15 cellular contexts compared by ENCODE assay signal in genomic region chr14:53325176-53325806, GRCh38.
A peak's percentile ranks its signal among the peaks of the same experiment; 100 is the strongest.
DNase-seq lines count a peak whose midpoint lies in the region; ATAC-seq and TF ChIP-seq lines count a peak whose summit lies in the region.
"Had no signal": no experiment of that assay in that cellular context is flagged by ENCODE, and none has a peak within 500 bp of the region (broad histone marks: within the 10 kb centered on the region; RNA-seq: fewer than 3 reads in every experiment).

No MANE protein-coding gene starts in this region.

- POLR2A ChIA-PET in activated CD8-positive, alpha-beta T cell treated with anti-CD3 and anti-CD28 coated beads, Interleukin-2, amount 10 ng/mL, durations not matched to agents 7 days and 5 days (lab: Charles Lee) = no interaction called here
- POLR2A ChIA-PET in activated CD4-positive, alpha-beta T cell treated with anti-CD3 and anti-CD28 coated beads, Interleukin-2, amount 10 ng/mL, durations not matched to agents 7 days and 5 days (lab: Charles Lee) = interaction anchor here (0.7 kb wide), 1 partner anchor 436 kb away, joined by 5 read pairs; no protein-coding TSS in a partner anchor

- H3K27ac ChIP-seq in DND-41 (ENCODE audit: low read length) = 0 out of 2 replicates have a peak overlapping the region, but pooled peaks have one; percentile 34
- H3K27ac ChIP-seq: tibial artery had no signal

- peaks cover 3% of the 10 kb centered on the region for H3K27me3 Mint-ChIP-seq in activated CD8-positive, alpha-beta T cell treated with anti-CD3 and anti-CD28 coated beads, Interleukin-2, amount 10 ng/mL, durations not matched to agents 7 days and 5 days (ENCODE audit: low read depth)
- peaks cover 2% of the 10 kb centered on the region for H3K27me3 Mint-ChIP-seq in activated CD4-positive, alpha-beta T cell treated with anti-CD3 and anti-CD28 coated beads, Interleukin-2, amount 10 ng/mL, durations not matched to agents 7 days and 5 days

- peaks cover 4% of the 10 kb centered on the region; the same call in 1 of the 2 replicates for H3K79me2 ChIP-seq in DND-41 (ENCODE audit: insufficient read depth, low read length)

- H3K36me3 ChIP-seq in DND-41 (ENCODE audit: insufficient read depth, low read length) (peaks cover 28% of the 10 kb centered on the region), kidney epithelial cell (ENCODE audit: control insufficient read depth, insufficient read depth, low read length) (no peaks in the 10 kb centered on the region)
- H3K36me3 ChIP-seq: tibial artery had no signal

- no peak for DNase-seq in DND-41
- DNase-seq in activated CD8-positive, alpha-beta T cell treated with anti-CD3 and anti-CD28 coated beads, Interleukin-2, amount 10 ng/mL, durations not matched to agents 7 days and 5 days = no peak
- no peak for DNase-seq in kidney epithelial cell (ENCODE audit: low read depth)
- no peak for DNase-seq in activated CD4-positive, alpha-beta T cell treated with anti-CD3 and anti-CD28 coated beads, Interleukin-2, amount 10 ng/mL, durations not matched to agents 7 days and 5 days
- DNase-seq in MV-4-11 (lab: John Stamatoyannopoulos, UW) = no peak
- DNase-seq: DMS53; NCI-H2029; stimulated activated CD4-positive, alpha-beta T cell treated with anti-CD3 and anti-CD28 coated beads, Interleukin-2, amount 100 ng/mL, for 24 hours; T-helper 1 cell; tibial artery had no signal

- peaks cover 13% of the 10 kb centered on the region for H3K4me1 ChIP-seq in DND-41 (ENCODE audit: insufficient read depth, low read length)

- H3K9ac ChIP-seq in DND-41 (ENCODE audit: low read depth, low read length) = no peak overlapping the region

- peak; percentile 73 for TF ChIP-seq CTCF in DND-41 (IDR thresholded peaks at IDR 0.05; ENCODE audit: borderline replicate concordance, extremely low read depth, low read length, poor library complexity, severe bottlenecking)
- peak; percentile 55 for TF ChIP-seq CTCF in kidney epithelial cell (IDR thresholded peaks at IDR 0.05; ENCODE audit: insufficient read depth, low read length, poor library complexity, severe bottlenecking)

- H3K4me2 ChIP-seq in DND-41 (ENCODE audit: insufficient read depth, low read length) = no peak overlapping the region

- H3K9me3 Mint-ChIP-seq in activated CD8-positive, alpha-beta T cell treated with anti-CD3 and anti-CD28 coated beads, Interleukin-2, amount 10 ng/mL, durations not matched to agents 7 days and 5 days (ENCODE audit: insufficient read depth) = no peaks in the 10 kb centered on the region
- peaks cover 2% of the 10 kb centered on the region for H3K9me3 Mint-ChIP-seq in activated CD4-positive, alpha-beta T cell treated with anti-CD3 and anti-CD28 coated beads, Interleukin-2, amount 10 ng/mL, durations not matched to agents 7 days and 5 days

- no peak overlapping the region for H3K4me3 ChIP-seq in DND-41 (ENCODE audit: low read depth in 1 of 2, low read length in 2 of 2)
- no peak overlapping the region for H3K4me3 ChIP-seq in kidney epithelial cell (ENCODE audit: low read depth, low read length)
- H3K4me3 ChIP-seq: tibial artery had no signal

- H3K36me3 Mint-ChIP-seq in activated CD8-positive, alpha-beta T cell treated with anti-CD3 and anti-CD28 coated beads, Interleukin-2, amount 10 ng/mL, durations not matched to agents 7 days and 5 days (ENCODE audit: low read depth) = no peaks in the 10 kb centered on the region
- no peaks in the 10 kb centered on the region for H3K36me3 Mint-ChIP-seq in activated CD4-positive, alpha-beta T cell treated with anti-CD3 and anti-CD28 coated beads, Interleukin-2, amount 10 ng/mL, durations not matched to agents 7 days and 5 days (ENCODE audit: low read depth)
- H3K36me3 Mint-ChIP-seq: mesothelial cell of epicardium had no signal

- no peaks in the 10 kb centered on the region for H4K20me1 ChIP-seq in DND-41 (ENCODE audit: insufficient read depth, low read length)

- H3K27me3 ChIP-seq in DND-41 (ENCODE audit: insufficient read depth, low read length, poor library complexity) = no peaks in the 10 kb centered on the region
- no peaks in the 10 kb centered on the region for H3K27me3 ChIP-seq in kidney epithelial cell (ENCODE audit: control insufficient read depth, insufficient read depth, low read length)
- H3K27me3 ChIP-seq: tibial artery had no signal

- CTCF ChIA-PET in activated CD8-positive, alpha-beta T cell treated with anti-CD3 and anti-CD28 coated beads, Interleukin-2, amount 10 ng/mL, durations not matched to agents 7 days and 5 days (lab: Charles Lee) = interaction anchor here (0.8 to 1.8 kb wide), 8 partner anchors 9 to 1023 kb away, joined by 3 to 7 read pairs (median 4); no protein-coding TSS in a partner anchor
- CTCF ChIA-PET in activated CD4-positive, alpha-beta T cell treated with anti-CD3 and anti-CD28 coated beads, Interleukin-2, amount 10 ng/mL, durations not matched to agents 7 days and 5 days (lab: Charles Lee) = no interaction called here

- ATAC-seq in DND-41 (ENCODE audit: insufficient read depth, low read depth) (peak; percentile 89), GM18907 (IDR thresholded peaks at IDR 0.05; ENCODE audit: unreplicated experiment) (no peak), HG03175 (IDR thresholded peaks at IDR 0.05; ENCODE audit: unreplicated experiment) (no peak)
- ATAC-seq in activated CD8-positive, alpha-beta T cell treated with anti-CD3 and anti-CD28 coated beads, Interleukin-2, amount 10 ng/mL, durations not matched to agents 7 days and 5 days = peak; percentile 15

- no peak for TF ChIP-seq EP300 in Ishikawa (IDR thresholded peaks at IDR 0.05; ENCODE audit: borderline replicate concordance)

- H2AFZ ChIP-seq in DND-41 (ENCODE audit: low read depth, low read length) = no peak overlapping the region

- TF ChIP-seq RAD21 in Ishikawa (IDR thresholded peaks at IDR 0.05; ENCODE audit: low read depth) = 0 out of 2 replicates have a peak, but pooled peaks have one; percentile 10

- no peak overlapping the region for H3K4me3 Mint-ChIP-seq in activated CD8-positive, alpha-beta T cell treated with anti-CD3 and anti-CD28 coated beads, Interleukin-2, amount 10 ng/mL, durations not matched to agents 7 days and 5 days
- H3K4me3 Mint-ChIP-seq in activated CD4-positive, alpha-beta T cell treated with anti-CD3 and anti-CD28 coated beads, Interleukin-2, amount 10 ng/mL, durations not matched to agents 7 days and 5 days = no peak overlapping the region
- H3K4me3 Mint-ChIP-seq: activated T-helper 1 cell treated with anti-CD3 and anti-CD28 coated beads, Interleukin-12 subunit alpha, Interleukin-12 subunit beta, Interleukin-2, Interleukin-4 antibody, amounts not matched to agents 30 ng/mL and 10 ng/mL and 1 ng/mL, durations not matched to agents 14 hours and 24 hours and 36 hours; mesothelial cell of epicardium had no signal

- no peaks in the 10 kb centered on the region for H3K9me3 ChIP-seq in DND-41 (ENCODE audit: insufficient read depth, low read length, severe bottlenecking)
- H3K9me3 ChIP-seq: tibial artery had no signal

- H3K27ac Mint-ChIP-seq in activated CD8-positive, alpha-beta T cell treated with anti-CD3 and anti-CD28 coated beads, Interleukin-2, amount 10 ng/mL, durations not matched to agents 7 days and 5 days = no peak overlapping the region
- H3K27ac Mint-ChIP-seq in activated CD4-positive, alpha-beta T cell treated with anti-CD3 and anti-CD28 coated beads, Interleukin-2, amount 10 ng/mL, durations not matched to agents 7 days and 5 days = no peak overlapping the region
- H3K27ac Mint-ChIP-seq: activated T-helper 1 cell treated with anti-CD3 and anti-CD28 coated beads, Interleukin-12 subunit alpha, Interleukin-12 subunit beta, Interleukin-2, Interleukin-4 antibody, amounts not matched to agents 30 ng/mL and 10 ng/mL and 1 ng/mL, durations not matched to agents 14 hours and 24 hours and 36 hours; mesothelial cell of epicardium had no signal

- H3K4me1 Mint-ChIP-seq in activated CD8-positive, alpha-beta T cell treated with anti-CD3 and anti-CD28 coated beads, Interleukin-2, amount 10 ng/mL, durations not matched to agents 7 days and 5 days (ENCODE audit: low read depth) = no peaks in the 10 kb centered on the region
- H3K4me1 Mint-ChIP-seq in activated CD4-positive, alpha-beta T cell treated with anti-CD3 and anti-CD28 coated beads, Interleukin-2, amount 10 ng/mL, durations not matched to agents 7 days and 5 days = no peaks in the 10 kb centered on the region
- H3K4me1 Mint-ChIP-seq: mesothelial cell of epicardium had no signal

TF ChIP-seq in Ishikawa, 13 proteins besides CTCF, POLR2A, EP300 and RAD21:
- no peak for TF ChIP-seq NFIC (IDR thresholded peaks at IDR 0.05)

Comparison
In these comparisons a context has a peak if more than half of its experiments do, and no peak if none do; other contexts are left out.
1. ATAC-seq: peak in DND-41 (single experiment) and activated CD8-positive, alpha-beta T cell treated with anti-CD3 and anti-CD28 coated beads, Interleukin-2, amount 10 ng/mL, durations not matched to agents 7 days and 5 days (single experiment); none in GM18907 (single experiment) and HG03175 (single experiment).